ENCODE assay signal across 25 cellular contexts in genomic region chr3:72247645-72248388, GRCh38.
DNase-seq lines count a peak whose midpoint lies in the region; FAIRE-seq and TF ChIP-seq lines count a peak whose summit lies in the region.
"Had no signal": no experiment of that assay in that cellular context is flagged by ENCODE, and none has a peak within 500 bp of the region (broad histone marks: within the 10 kb centered on the region; RNA-seq: fewer than 3 reads in every experiment).

No MANE protein-coding gene starts in this region.

- intact Hi-C loops in posterior vena cava (cut with DNase I): no loop called here

- H3K4me1 Mint-ChIP-seq in neural crest cell: peaks cover 12% of the 10 kb centered on the region
- H3K4me1 Mint-ChIP-seq: activated CD4-positive, alpha-beta T cell treated with anti-CD3 and anti-CD28 coated beads for 36 hours; activated CD8-positive, alpha-beta memory T cell treated with anti-CD3 and anti-CD28 coated beads, Interleukin-2, amount 10 ng/mL, durations not matched to agents 7 days and 5 days had no signal

- peaks cover 2% of the 10 kb centered on the region for H3K9me3 Mint-ChIP-seq in neural crest cell
- H3K9me3 Mint-ChIP-seq: naive B cell; stimulated activated effector memory CD8-positive, alpha-beta T cell treated with anti-CD3 and anti-CD28 coated beads, Interleukin-12 subunit alpha, Interleukin-12 subunit beta, amount 100 ng/mL, for 72 hours had no signal

- H3K9me3 ChIP-seq in small intestine (ENCODE audit: control insufficient read depth, low read depth): no peaks in the 10 kb centered on the region
- H3K9me3 ChIP-seq: BE2C, pancreas, SJSA1, tibial nerve had no signal

- no peak overlapping the region for H3K4me3 ChIP-seq in small intestine (ENCODE audit: low read depth in 1 of 2, low read length in 2 of 2)
- H3K4me3 ChIP-seq: pancreas, SJSA1, tibial nerve had no signal

- H3K27me3 Mint-ChIP-seq in neural crest cell (ENCODE audit: low read depth): peaks cover 14% of the 10 kb centered on the region
- H3K27me3 Mint-ChIP-seq: activated CD4-positive, alpha-beta T cell treated with anti-CD3 and anti-CD28 coated beads for 36 hours had no signal

- no peaks in the 10 kb centered on the region for H3K4me1 ChIP-seq in small intestine (ENCODE audit: control insufficient read depth in 2 of 2, insufficient read depth in 1 of 2, low read depth in 1 of 2, low read length in 1 of 2)
- H3K4me1 ChIP-seq: pancreas, SJSA1 had no signal

- H3K27me3 ChIP-seq in small intestine (ENCODE audit: control insufficient read depth in 2 of 2, insufficient read depth in 2 of 2, low read length in 2 of 2): no peaks in the 10 kb centered on the region
- H3K27me3 ChIP-seq: BE2C, pancreas, SJSA1, tibial nerve had no signal

- no peak for FAIRE-seq in small intestine (lab: Jason Lieb, UNC)
- FAIRE-seq: frontal cortex, keratinocyte, pancreas had no signal

- no peak for TF ChIP-seq CTCF in neural crest cell (conservative IDR thresholded peaks at IDR 0.05)

- DNase-seq in activated effector memory CD4-positive, alpha-beta T cell treated with anti-CD3 and anti-CD28 coated beads, Interleukin-2, amount 50 U/mL, for 16 hours: peak; percentile 1
- DNase-seq in activated effector memory CD4-positive, alpha-beta T cell treated with Interleukin-2 at 50 U/mL for 16 hours: no peak
- peak; percentile 11 for DNase-seq in cerebellar cortex (ENCODE audit: low spot score)
- no peak for DNase-seq in neural crest cell (ENCODE audit: low read depth, low spot score)
- no peak for DNase-seq in SHP77 treated with DMSO at 0.1 percent for 48 hours (lab: John Stamatoyannopoulos, UW)
- no peak for DNase-seq in small intestine
- no peak for DNase-seq in posterior vena cava (ENCODE audit: low spot score)
- DNase-seq: activated CD4-positive, alpha-beta T cell treated with anti-CD3 and anti-CD28 coated beads for 36 hours; activated CD8-positive, alpha-beta memory T cell treated with anti-CD3 and anti-CD28 coated beads, Interleukin-2, amount 10 ng/mL, durations not matched to agents 7 days and 5 days; BE2C; COR-L47; effector memory CD4-positive, alpha-beta T cell; naive B cell; NCI-H2081; pancreas; stimulated activated CD4-positive, alpha-beta T cell treated with anti-CD3 and anti-CD28 coated beads, Interleukin-1b, Interleukin-23, amount 100 ng/mL, for 48 hours; T-helper 1 cell had no signal

- H3K36me3 Mint-ChIP-seq in neural crest cell (ENCODE audit: low read depth): no peaks in the 10 kb centered on the region
- H3K36me3 Mint-ChIP-seq: activated CD8-positive, alpha-beta memory T cell treated with anti-CD3 and anti-CD28 coated beads, Interleukin-2, amount 10 ng/mL, durations not matched to agents 7 days and 5 days; stimulated activated effector memory CD8-positive, alpha-beta T cell treated with anti-CD3 and anti-CD28 coated beads, Interleukin-12 subunit alpha, Interleukin-12 subunit beta, amount 100 ng/mL, for 72 hours had no signal

- no peak overlapping the region for H3K4me3 Mint-ChIP-seq in neural crest cell
- H3K4me3 Mint-ChIP-seq: activated CD4-positive, alpha-beta T cell treated with anti-CD3 and anti-CD28 coated beads for 36 hours; activated CD8-positive, alpha-beta memory T cell treated with anti-CD3 and anti-CD28 coated beads, Interleukin-2, amount 10 ng/mL, durations not matched to agents 7 days and 5 days; naive B cell; stimulated activated effector memory CD8-positive, alpha-beta T cell treated with anti-CD3 and anti-CD28 coated beads, Interleukin-12 subunit alpha, Interleukin-12 subunit beta, amount 100 ng/mL, for 72 hours had no signal

- peak overlapping the region; percentile 67 for H3K27ac ChIP-seq in temporal lobe (ENCODE audit: low read depth, low read length)
- H3K27ac ChIP-seq in small intestine (ENCODE audit: low read depth in 1 of 2, low read length in 1 of 2): no peak overlapping the region
- H3K27ac ChIP-seq: KMS-11, pancreas, SJSA1, tibial nerve had no signal

- no peaks in the 10 kb centered on the region for H3K36me3 ChIP-seq in small intestine (ENCODE audit: control insufficient read depth in 2 of 2, insufficient read depth in 2 of 2, low read length in 2 of 2)
- H3K36me3 ChIP-seq: BE2C, pancreas, SJSA1, tibial nerve had no signal

- H3K27ac Mint-ChIP-seq in neural crest cell (ENCODE audit: unreplicated experiment): peak overlapping the region; percentile 9
- H3K27ac Mint-ChIP-seq: activated CD4-positive, alpha-beta T cell treated with anti-CD3 and anti-CD28 coated beads for 36 hours; activated CD8-positive, alpha-beta memory T cell treated with anti-CD3 and anti-CD28 coated beads, Interleukin-2, amount 10 ng/mL, durations not matched to agents 7 days and 5 days; activated naive CD4-positive, alpha-beta T cell treated with anti-CD3 and anti-CD28 coated beads, Interleukin-2, amount 50 U/mL, for 72 hours; stimulated activated effector memory CD8-positive, alpha-beta T cell treated with anti-CD3 and anti-CD28 coated beads, Interleukin-12 subunit alpha, Interleukin-12 subunit beta, amount 100 ng/mL, for 72 hours had no signal

- 73 to 92% (median 77%) methylated on average over 1 of the region's 1 CpG for WGBS in small intestine, 3 donors

Comparison
In these comparisons a context has a peak if more than half of its experiments do, and no peak if none do; other contexts are left out.
1. DNase-seq: peak in activated effector memory CD4-positive, alpha-beta T cell treated with anti-CD3 and anti-CD28 coated beads, Interleukin-2, amount 50 U/mL, for 16 hours (single experiment) and cerebellar cortex (single experiment); none in activated effector memory CD4-positive, alpha-beta T cell treated with Interleukin-2 at 50 U/mL for 16 hours (single experiment), neural crest cell (single experiment), SHP77 treated with DMSO at 0.1 percent for 48 hours (single experiment), small intestine (single experiment) and posterior vena cava (single experiment).